In genomic region chr1:168585191-168585590, GRCh38 we compare ENCODE assay signal across 14 cellular contexts. TPM values are rescaled to one million over a fixed set of nuclear protein-coding genes. Genes with fewer than 3 reads are reported as not detected.
DNase-seq lines count a peak whose midpoint lies in the region; FAIRE-seq and TF ChIP-seq lines count a peak whose summit lies in the region.
"Had no signal": no experiment of that assay in that cellular context is flagged by ENCODE, and none has a peak within 500 bp of the region (broad histone marks: within the 10 kb centered on the region; RNA-seq: fewer than 3 reads in every experiment).

No MANE protein-coding gene starts in this region.

- H3K4me2 ChIP-seq in osteoblast (ENCODE audit: insufficient read depth, low read length) = no peak overlapping the region

- H3K79me2 ChIP-seq in osteoblast (ENCODE audit: insufficient read depth, low read length) = no peaks in the 10 kb centered on the region
- H3K79me2 ChIP-seq: parathyroid adenoma had no signal

- H3K4me3 ChIP-seq in bronchial epithelial cell (ENCODE audit: low read depth, low read length) (no peak overlapping the region), osteoblast (ENCODE audit: insufficient read depth, low read length) (no peak overlapping the region)
- H3K4me3 ChIP-seq: SK-N-MC had no signal

- no peaks in the 10 kb centered on the region for H3K36me3 ChIP-seq in bronchial epithelial cell (ENCODE audit: control insufficient read depth, insufficient read depth, low read length)
- no peaks in the 10 kb centered on the region for H3K36me3 ChIP-seq in osteoblast (ENCODE audit: insufficient read depth, low read length)

- no peak overlapping the region for H3K27ac ChIP-seq in osteoblast (ENCODE audit: low read depth, low read length)
- H3K27ac ChIP-seq: parathyroid adenoma, SK-N-MC had no signal

- H3K27me3 ChIP-seq in bronchial epithelial cell (ENCODE audit: control insufficient read depth, insufficient read depth, low read length) (no peaks in the 10 kb centered on the region), osteoblast (ENCODE audit: insufficient read depth, low read length) (no peaks in the 10 kb centered on the region)

- peaks cover 12% of the 10 kb centered on the region for H3K4me1 ChIP-seq in osteoblast (ENCODE audit: insufficient read depth, low read length)
- H3K4me1 ChIP-seq: parathyroid adenoma had no signal

- H4K20me1 ChIP-seq in osteoblast (ENCODE audit: insufficient read depth, low read length) = no peaks in the 10 kb centered on the region

- peak overlapping the region; percentile 7 for H2AFZ ChIP-seq in osteoblast (ENCODE audit: low read length)
- H2AFZ ChIP-seq: parathyroid adenoma had no signal

- H3K9me3 ChIP-seq in osteoblast (ENCODE audit: low read depth, low read length) = no peaks in the 10 kb centered on the region

- TF ChIP-seq CTCF in bronchial epithelial cell (IDR thresholded peaks at IDR 0.05; ENCODE audit: insufficient read depth, low read length, severe bottlenecking) (no peak), osteoblast (IDR thresholded peaks at IDR 0.05; ENCODE audit: extremely low read depth, low read depth, low read length) (no peak)

- no peak for FAIRE-seq in bronchial epithelial cell (lab: Jason Lieb, UNC)

- DNase-seq in AG20443 (ENCODE audit: low spot score) = peak; percentile 47
- peak; percentile 56 for DNase-seq in LHCN-M2 (ENCODE audit: low read depth)
- peak; percentile 26 for DNase-seq in bronchial epithelial cell (ENCODE audit: low read depth)
- no peak for DNase-seq in osteoblast (ENCODE audit: insufficient read length, low spot score, missing footprints)
- no peak for DNase-seq in Kasumi-1 (lab: John Stamatoyannopoulos, UW)
- DNase-seq in dermis blood vessel endothelial cell = no peak
- no peak for DNase-seq in activated CD8-positive, alpha-beta memory T cell treated with anti-CD3 and anti-CD28 coated beads, Interleukin-2, amount 50 U/mL, for 4 hours
- DNase-seq in activated naive CD4-positive, alpha-beta T cell treated with anti-CD3 and anti-CD28 coated beads, Interleukin-2, amount 50 U/mL, for 16 hours = no peak
- DNase-seq: activated CD4-positive, CD25-positive, alpha-beta regulatory T cell treated with anti-CD3 and anti-CD28 coated beads, Interleukin-2, amount 50 U/mL, for 72 hours; activated T-cell treated with anti-CD3 and anti-CD28 coated beads, Interleukin-2, amount 50 U/mL, for 4 hours; aorta; NCI-H774 had no signal

RNA-seq across cellular contexts. Expression of gene XCL1, which starts 8.8 kb away (rescaled TPM):
- total RNA-seq in LHCN-M2 (2014; rRNA removed) (not detected in 2 replicates), bronchial epithelial cell (not detected in 2 replicates), osteoblast (not detected in 2 replicates), dermis blood vessel endothelial cell (not detected in 2 replicates)
- polyA plus RNA-seq in LHCN-M2 (2012) = not detected

RNA-seq across cellular contexts. Expression of gene XCL2, which starts 41.4 kb away (rescaled TPM):
- total RNA-seq in LHCN-M2 (2014; rRNA removed) (not detected in 2 replicates), bronchial epithelial cell (not detected in 2 replicates), osteoblast (not detected in 2 replicates), dermis blood vessel endothelial cell (not detected in 2 replicates)
- polyA plus RNA-seq in LHCN-M2 (2012) = not detected
- polyA plus RNA-seq: aorta had no signal

Comparison
In these comparisons a context has a peak if more than half of its experiments do, and no peak if none do; other contexts are left out.
1. DNase-seq: peak in AG20443 (single experiment), LHCN-M2 (single experiment) and bronchial epithelial cell (single experiment); none in osteoblast (single experiment), Kasumi-1 (0 of 2), dermis blood vessel endothelial cell (single experiment), activated CD8-positive, alpha-beta memory T cell treated with anti-CD3 and anti-CD28 coated beads, Interleukin-2, amount 50 U/mL, for 4 hours (single experiment) and activated naive CD4-positive, alpha-beta T cell treated with anti-CD3 and anti-CD28 coated beads, Interleukin-2, amount 50 U/mL, for 16 hours (single experiment).